In genomic region chr13:110448230-110448629, GRCh38 we compare ENCODE assay signal across 13 cellular contexts.
DNase-seq lines count a peak whose midpoint lies in the region; ATAC-seq, FAIRE-seq and TF ChIP-seq lines count a peak whose summit lies in the region.
"Had no signal": no experiment of that assay in that cellular context is flagged by ENCODE, and none has a peak within 500 bp of the region (broad histone marks: within the 10 kb centered on the region; RNA-seq: fewer than 3 reads in every experiment).

No MANE protein-coding gene starts in this region.

- ATAC-seq in GM21717 (IDR thresholded peaks at IDR 0.05; ENCODE audit: unreplicated experiment) (no peak), left lobe of liver (no peak)

- H3K4me3 Mint-ChIP-seq in nephron = no peak overlapping the region

- H3K27ac Mint-ChIP-seq in nephron = peak overlapping the region; percentile 26 to 91 (median 28)

- H3K36me3 Mint-ChIP-seq in nephron (ENCODE audit: low read depth) = peaks cover 38% of the 10 kb centered on the region

- no peak for TF ChIP-seq CTCF in epithelial cell of esophagus (IDR thresholded peaks at IDR 0.05; ENCODE audit: insufficient read depth, low read depth, low read length, missing control alignments)
- no peak for TF ChIP-seq CTCF in nephron (IDR thresholded peaks at IDR 0.05; ENCODE audit: unreplicated experiment in 3 of 3)

- peaks cover 9% of the 10 kb centered on the region for H3K4me1 Mint-ChIP-seq in nephron

- peak; percentile 41 for DNase-seq in AG20443 (ENCODE audit: low spot score)
- DNase-seq in RCC 7860 (ENCODE audit: low spot score) = peak; percentile 81
- peak; percentile 91 for DNase-seq in epithelial cell of esophagus (ENCODE audit: low read depth)
- no peak for DNase-seq in activated CD4-positive, CD25-positive, alpha-beta regulatory T cell treated with anti-CD3 and anti-CD28 coated beads, Interleukin-2, amount 50 U/mL, for 72 hours
- DNase-seq in left lobe of liver (ENCODE audit: low spot score) = no peak
- DNase-seq in cortex of kidney (lab: John Stamatoyannopoulos, UW) = no peak
- DNase-seq: activated CD4-positive, alpha-beta T cell treated with anti-CD3 and anti-CD28 coated beads, Interleukin-2, amount 50 U/mL, for 1 hour; activated naive CD4-positive, alpha-beta T cell treated with anti-CD3 and anti-CD28 coated beads, Interleukin-2, amount 50 U/mL, for 16 hours; NCI-H1048; NCI-H526 treated with DMSO at 0.1 percent for 48 hours had no signal

- H3K27me3 Mint-ChIP-seq in nephron (ENCODE audit: low read depth) = no peaks in the 10 kb centered on the region

- peak; percentile 94 for FAIRE-seq in RCC 7860 (lab: Jason Lieb, UNC)

- H3K9me3 Mint-ChIP-seq in nephron = no peaks in the 10 kb centered on the region

- H3K4me3 ChIP-seq in epithelial cell of esophagus (ENCODE audit: low read length) = no peak overlapping the region
- H3K4me3 ChIP-seq: SK-N-MC had no signal

Comparison
In these comparisons a context has a peak if more than half of its experiments do, and no peak if none do; other contexts are left out.
1. DNase-seq: peak in AG20443 (single experiment), RCC 7860 (single experiment) and epithelial cell of esophagus (single experiment); none in activated CD4-positive, CD25-positive, alpha-beta regulatory T cell treated with anti-CD3 and anti-CD28 coated beads, Interleukin-2, amount 50 U/mL, for 72 hours (single experiment), left lobe of liver (single experiment) and cortex of kidney (single experiment).